ENCODE assay signal across 1 cellular context in genomic region chr19:29860492-29860891, GRCh38.
TF ChIP-seq lines count a peak whose summit lies in the region.

No MANE protein-coding gene starts in this region.

TF ChIP-seq in GM23338, 12 proteins besides CTCF, POLR2A, EP300 and RAD21:
- TF ChIP-seq ZNF462 (CRISPR knock-in tag; IDR thresholded peaks at IDR 0.05): no peak
- no peak for TF ChIP-seq ZNF114 (CRISPR knock-in tag; IDR thresholded peaks at IDR 0.05)
- no peak for TF ChIP-seq NANOG (IDR thresholded peaks at IDR 0.05; ENCODE audit: borderline replicate concordance)
- TF ChIP-seq EZH2phosphoT487 (IDR thresholded peaks at IDR 0.05; ENCODE audit: unreplicated experiment): no peak
- TF ChIP-seq REST (IDR thresholded peaks at IDR 0.05; ENCODE audit: unreplicated experiment): no peak
- TF ChIP-seq ETS1 (IDR thresholded peaks at IDR 0.05): no peak
- no peak for TF ChIP-seq CREB1 (CRISPR knock-in tag; IDR thresholded peaks at IDR 0.05; ENCODE audit: low read depth)
- TF ChIP-seq POLR2AphosphoS5 (IDR thresholded peaks at IDR 0.05; ENCODE audit: low read depth): no peak
- no peak for TF ChIP-seq STAT1 (IDR thresholded peaks at IDR 0.05; ENCODE audit: unreplicated experiment)
- no peak for TF ChIP-seq EZH2 (IDR thresholded peaks at IDR 0.05; ENCODE audit: low read depth, unreplicated experiment)
- TF ChIP-seq ZNF331 (CRISPR knock-in tag; IDR thresholded peaks at IDR 0.05; ENCODE audit: low read depth): no peak
- TF ChIP-seq JUNB (IDR thresholded peaks at IDR 0.05; ENCODE audit: unreplicated experiment): no peak
